Comparison of ENCODE assay signal across 22 cellular contexts in the genomic region with DNA sequence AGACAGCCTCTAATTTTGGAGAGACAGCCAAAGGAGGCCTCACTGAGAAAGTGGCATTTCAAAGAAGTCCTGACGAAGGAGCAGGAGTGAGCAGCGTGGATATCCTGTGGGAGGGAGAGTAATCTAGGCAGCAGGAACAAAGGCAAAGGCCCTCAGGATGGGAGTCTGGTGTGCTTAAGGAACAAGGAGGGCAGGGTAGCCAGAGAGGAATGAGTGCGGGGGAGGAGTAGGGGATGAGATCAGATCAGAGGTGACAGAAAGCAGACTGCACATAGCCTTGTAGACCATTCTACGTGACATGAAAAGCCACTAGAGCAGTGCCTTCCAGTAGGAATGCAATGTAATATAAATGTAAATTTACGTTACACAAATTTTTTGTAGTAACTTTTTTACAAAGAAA. TPM values are rescaled to one million over a fixed set of nuclear protein-coding genes. Genes with fewer than 3 reads are reported as not detected.
A peak's percentile ranks its signal among the peaks of the same experiment; 100 is the strongest.
DNase-seq lines count a peak whose midpoint lies in the region; ATAC-seq and TF ChIP-seq lines count a peak whose summit lies in the region.
"Had no signal": no experiment of that assay in that cellular context is flagged by ENCODE, and none has a peak within 500 bp of the region (broad histone marks: within the 10 kb centered on the region; RNA-seq: fewer than 3 reads in every experiment).

No MANE protein-coding gene starts in this region.

- TF ChIP-seq CTCF in GM23338 (conservative IDR thresholded peaks at IDR 0.05; ENCODE audit: low read depth in 2 of 2), result no peak
- no peak for TF ChIP-seq CTCF in fibroblast of villous mesenchyme (IDR thresholded peaks at IDR 0.05; ENCODE audit: insufficient read depth, low read depth, low read length)
- TF ChIP-seq CTCF in neural crest cell (conservative IDR thresholded peaks at IDR 0.05), result no peak
- TF ChIP-seq CTCF in natural killer cell (IDR thresholded peaks at IDR 0.05), result no peak

- H3K4me1 ChIP-seq in GM23338 (ENCODE audit: insufficient read depth), result peaks cover 11% of the 10 kb centered on the region
- H3K4me1 ChIP-seq: parathyroid adenoma had no signal

- H3K4me1 Mint-ChIP-seq in GM23338 (peaks cover 8% of the 10 kb centered on the region), neural crest cell (peaks cover 27% of the 10 kb centered on the region), natural killer cell (peaks cover 4 to 13% of the 10 kb centered on the region in 2 donors)

- H3K27me3 Mint-ChIP-seq in GM23338 (ENCODE audit: insufficient read depth, low read depth, poor library complexity) (no peaks in the 10 kb centered on the region), neural crest cell (ENCODE audit: low read depth) (no peaks in the 10 kb centered on the region), natural killer cell (ENCODE audit: low read depth in 2 of 2) (no peaks in the 10 kb centered on the region)
- H3K27me3 Mint-ChIP-seq: activated CD4-positive, alpha-beta T cell treated with anti-CD3 and anti-CD28 coated beads, Interleukin-2, amount 10 ng/mL, durations not matched to agents 24 days and 14 days; activated naive CD8-positive, alpha-beta T cell; activated T-helper 17 cell treated with anti-CD3 and anti-CD28 coated beads, Interleukin-2, amount 50 U/mL, for 72 hours had no signal

- no peaks in the 10 kb centered on the region for H3K36me3 ChIP-seq in GM23338 (ENCODE audit: insufficient read depth)

- H3K27ac Mint-ChIP-seq in GM23338 (peak overlapping the region; percentile 43), neural crest cell (ENCODE audit: unreplicated experiment) (peak overlapping the region; percentile 97), natural killer cell (no peak overlapping the region)
- H3K27ac Mint-ChIP-seq: activated CD4-positive, alpha-beta T cell treated with anti-CD3 and anti-CD28 coated beads, Interleukin-2, amount 10 ng/mL, durations not matched to agents 24 days and 14 days; activated naive CD8-positive, alpha-beta T cell; activated T-helper 17 cell treated with anti-CD3 and anti-CD28 coated beads, Interleukin-2, amount 50 U/mL, for 72 hours; stimulated activated effector memory CD8-positive, alpha-beta T cell treated with anti-CD3 and anti-CD28 coated beads, Interleukin-12 subunit alpha, Interleukin-12 subunit beta, amount 100 ng/mL, for 72 hours had no signal

- intact Hi-C loops in natural killer cell (cut with micrococcal nuclease), result no loop called here

- H3K36me3 Mint-ChIP-seq in GM23338 (ENCODE audit: low read depth) (peaks cover 21% of the 10 kb centered on the region), neural crest cell (ENCODE audit: low read depth) (peaks cover 16% of the 10 kb centered on the region), natural killer cell (no peaks in the 10 kb centered on the region)

- DNase-seq in GM23338 (ENCODE audit: low spot score) (peak; percentile 69), SK-N-DZ (ENCODE audit: low spot score) (peak; percentile 99), fibroblast of villous mesenchyme (ENCODE audit: low read depth) (peak; percentile 11), neural crest cell (ENCODE audit: low read depth, low spot score) (no peak), natural killer cell (no peak), NCI-H345 (lab: John Stamatoyannopoulos, UW) (no peak)
- DNase-seq: ACHN; activated CD4-positive, alpha-beta T cell treated with anti-CD3 and anti-CD28 coated beads, Interleukin-2, amount 10 ng/mL, durations not matched to agents 24 days and 14 days; C1 segment of cervical spinal cord; effector memory CD4-positive, alpha-beta T cell; esophagus squamous epithelium; KG1; NCI-H1048; NCI-H526 treated with DMSO at 0.1 percent for 48 hours had no signal

- H3K79me2 ChIP-seq in GM23338 (replicated peaks; ENCODE audit: insufficient read depth), result peaks cover 95% of the 10 kb centered on the region
- H3K79me2 ChIP-seq: parathyroid adenoma had no signal

- H2AFZ ChIP-seq in GM23338, result no peak overlapping the region
- H2AFZ ChIP-seq: parathyroid adenoma had no signal

- H3K4me3 Mint-ChIP-seq in GM23338, result no peak overlapping the region
- peak overlapping the region; percentile 61 for H3K4me3 Mint-ChIP-seq in neural crest cell
- no peak overlapping the region for H3K4me3 Mint-ChIP-seq in natural killer cell
- H3K4me3 Mint-ChIP-seq: activated CD4-positive, alpha-beta T cell treated with anti-CD3 and anti-CD28 coated beads, Interleukin-2, amount 10 ng/mL, durations not matched to agents 24 days and 14 days; activated naive CD8-positive, alpha-beta T cell; activated T-helper 17 cell treated with anti-CD3 and anti-CD28 coated beads, Interleukin-2, amount 50 U/mL, for 72 hours; stimulated activated effector memory CD8-positive, alpha-beta T cell treated with anti-CD3 and anti-CD28 coated beads, Interleukin-12 subunit alpha, Interleukin-12 subunit beta, amount 100 ng/mL, for 72 hours had no signal

- H3K9me3 Mint-ChIP-seq in GM23338 (peaks cover 7% of the 10 kb centered on the region), neural crest cell (peaks cover 8% of the 10 kb centered on the region), natural killer cell (peaks cover 4 to 6% of the 10 kb centered on the region in 2 donors)
- H3K9me3 Mint-ChIP-seq: activated CD4-positive, alpha-beta T cell treated with anti-CD3 and anti-CD28 coated beads, Interleukin-2, amount 10 ng/mL, durations not matched to agents 24 days and 14 days; activated T-helper 17 cell treated with anti-CD3 and anti-CD28 coated beads, Interleukin-2, amount 50 U/mL, for 72 hours had no signal

- peak; percentile 91 for ATAC-seq in GM23338
- ATAC-seq in natural killer cell, result no peak
- no peak for ATAC-seq in HG02759 (IDR thresholded peaks at IDR 0.05; ENCODE audit: unreplicated experiment)
- no peak for ATAC-seq in GM21723 (IDR thresholded peaks at IDR 0.05; ENCODE audit: unreplicated experiment)
- ATAC-seq: activated T-helper 17 cell treated with anti-CD3 and anti-CD28 coated beads, Interleukin-2, amount 50 U/mL, for 72 hours; sciatic nerve; stimulated activated effector memory CD8-positive, alpha-beta T cell treated with anti-CD3 and anti-CD28 coated beads, Interleukin-12 subunit alpha, Interleukin-12 subunit beta, amount 100 ng/mL, for 72 hours had no signal

- no peaks in the 10 kb centered on the region for H3K27me3 ChIP-seq in GM23338 (ENCODE audit: insufficient read depth)
- H3K27me3 ChIP-seq: esophagus squamous epithelium had no signal

- H3K27ac ChIP-seq in GM23338 (ENCODE audit: low read depth), result no peak overlapping the region
- H3K27ac ChIP-seq: esophagus squamous epithelium, parathyroid adenoma had no signal

- H3K4me3 ChIP-seq in GM23338 (no peak overlapping the region), fibroblast of villous mesenchyme (ENCODE audit: low read depth, low read length) (no peak overlapping the region)
- H3K4me3 ChIP-seq: esophagus squamous epithelium, lung had no signal

- no peaks in the 10 kb centered on the region; the same call in none of the 2 replicates for H4K20me1 ChIP-seq in GM23338 (replicated peaks; ENCODE audit: insufficient read depth)

- no peak overlapping the region for H3K4me2 ChIP-seq in GM23338

- H3F3A ChIP-seq in GM23338 (replicated peaks; ENCODE audit: low read depth), result no peaks in the 10 kb centered on the region

- no peaks in the 10 kb centered on the region for H3K9me2 ChIP-seq in GM23338 (ENCODE audit: insufficient read depth)

TF ChIP-seq in GM23338, 12 proteins besides CTCF, POLR2A, EP300 and RAD21 (continues in another document):
- TF ChIP-seq JUNB (IDR thresholded peaks at IDR 0.05; ENCODE audit: unreplicated experiment) (no peak), POLR2AphosphoS5 (IDR thresholded peaks at IDR 0.05; ENCODE audit: low read depth) (no peak), CREB1 (CRISPR knock-in tag; IDR thresholded peaks at IDR 0.05; ENCODE audit: low read depth) (no peak), NANOG (IDR thresholded peaks at IDR 0.05; ENCODE audit: borderline replicate concordance) (no peak), ZNF331 (CRISPR knock-in tag; IDR thresholded peaks at IDR 0.05; ENCODE audit: low read depth) (no peak), STAT1 (IDR thresholded peaks at IDR 0.05; ENCODE audit: unreplicated experiment) (no peak)

RNA-seq across cellular contexts. Expression of a gene that starts 5.6 kb away (rescaled TPM):
- 24.7 and 34.6 TPM in 2 replicates for total RNA-seq in GM23338 (2014; rRNA removed; shearing (Covaris generic))
- 20.6 and 24.9 TPM in 2 replicates for polyA plus RNA-seq in GM23338 (2016; fragmentation: Nextera tagmentation; extraction: Ambion mirVana)
- 18.6 and 20.3 TPM in 2 replicates for polyA plus RNA-seq in SK-N-DZ (2014; cell fraction: cytosol; rRNA removed)
- polyA plus RNA-seq in SK-N-DZ (2014; cell fraction: nucleus; rRNA removed), result 47.9 and 53.4 TPM in 2 replicates
- total RNA-seq in fibroblast of villous mesenchyme (11.9 and 13.4 TPM in 2 replicates), neural crest cell (34.4 and 37.7 TPM in 2 replicates), natural killer cell (10 to 100 TPM; 14.2 to 17.0 (median 14.6) TPM)

Comparison
In these comparisons a context has a peak if more than half of its experiments do, and no peak if none do; other contexts are left out.
1. DNase-seq: peak in GM23338 (single experiment), SK-N-DZ (single experiment) and fibroblast of villous mesenchyme (single experiment); none in neural crest cell (single experiment), natural killer cell (single experiment) and NCI-H345 (single experiment).
2. H3K27ac Mint-ChIP-seq: peak in GM23338 (single experiment) and neural crest cell (single experiment); none in natural killer cell (0 of 2).